Comparison of ENCODE assay signal across 14 cellular contexts in genomic region chr1:172398193-172398592, GRCh38. TPM values are rescaled to one million over a fixed set of nuclear protein-coding genes. Genes with fewer than 3 reads are reported as not detected.
A peak's percentile ranks its signal among the peaks of the same experiment; 100 is the strongest.
DNase-seq lines count a peak whose midpoint lies in the region; ATAC-seq, FAIRE-seq and TF ChIP-seq lines count a peak whose summit lies in the region.
"Had no signal": no experiment of that assay in that cellular context is flagged by ENCODE, and none has a peak within 500 bp of the region (broad histone marks: within the 10 kb centered on the region; RNA-seq: fewer than 3 reads in every experiment).

No MANE protein-coding gene starts in this region.

- no peak overlapping the region for H3K9ac ChIP-seq in IMR-90 (ENCODE audit: low read depth, low read length)
- no peak overlapping the region for H3K9ac ChIP-seq in stomach smooth muscle (ENCODE audit: low read length in 2 of 2)

- intact Hi-C loops in IMR-90 (cut with micrococcal nuclease): loop anchor here (2.0 to 5.0 kb wide), 4 partner anchors 75 to 141 kb away; no protein-coding TSS in a partner anchor

- H3K4me3 ChIP-seq in IMR-90 (ENCODE audit: insufficient read depth, low read depth, low read length) (no peak overlapping the region), stomach smooth muscle (ENCODE audit: low read length in 2 of 2) (no peak overlapping the region)
- H3K4me3 ChIP-seq: HAP-1 had no signal

- TF ChIP-seq CTCF in IMR-90 (conservative IDR thresholded peaks at IDR 0.05; ENCODE audit: low read depth, low read length): no peak

- no peak overlapping the region for H3K56ac ChIP-seq in IMR-90 (ENCODE audit: extremely low read depth, insufficient read depth, low read length)

- H3K14ac ChIP-seq in IMR-90 (replicated peaks; ENCODE audit: low read depth, low read length): no peak overlapping the region

- peak overlapping the region; percentile 29; the same call in 1 of the 2 replicates for H4K5ac ChIP-seq in IMR-90 (ENCODE audit: low read depth, low read length)

- dilution Hi-C loops in IMR-90 (cut with HindIII; ENCODE audit: low sequenced_read_pairs, unreplicated experiment): no loop called here

- TF ChIP-seq POLR2A in IMR-90 (IDR thresholded peaks at IDR 0.05; ENCODE audit: low read depth, low read length): no peak

- H2BK120ac ChIP-seq in IMR-90 (ENCODE audit: low read depth, low read length): peak overlapping the region; percentile 60; the same call in 1 of the 2 replicates

- H3K23ac ChIP-seq in IMR-90 (ENCODE audit: low read depth, low read length): no peak overlapping the region

- H3K9me1 ChIP-seq in IMR-90 (ENCODE audit: insufficient read depth, low read length): no peaks in the 10 kb centered on the region

- H3K36me3 ChIP-seq in IMR-90 (ENCODE audit: control insufficient read depth, insufficient read depth, low read length): no peaks in the 10 kb centered on the region
- H3K36me3 ChIP-seq in stomach smooth muscle (ENCODE audit: control insufficient read depth in 2 of 2, insufficient read depth in 2 of 2, low read length in 2 of 2): no peaks in the 10 kb centered on the region
- H3K36me3 ChIP-seq: HAP-1 had no signal

- H2AK5ac ChIP-seq in IMR-90 (ENCODE audit: low read depth, low read length): no peak overlapping the region

- H3K4me2 ChIP-seq in IMR-90 (ENCODE audit: low read depth, low read length): no peak overlapping the region

- no peak overlapping the region for H4K8ac ChIP-seq in IMR-90 (ENCODE audit: low read depth in 2 of 2, low read length in 2 of 2)

- H3K27ac ChIP-seq in IMR-90 (ENCODE audit: insufficient read depth, low read length): no peak overlapping the region
- peak overlapping the region; percentile 18 for H3K27ac ChIP-seq in stomach smooth muscle (ENCODE audit: low read length)

- peak overlapping the region; percentile 31; the same call in 1 of the 2 replicates for H3K4ac ChIP-seq in IMR-90 (ENCODE audit: low read depth, low read length)

- no peak overlapping the region for H2BK5ac ChIP-seq in IMR-90 (ENCODE audit: low read depth, low read length, poor library complexity, severe bottlenecking)

- no TSS peak for BruUV-seq in IMR-90 (replicated peaks; lab: Mats Ljungman, UMichigan)

- H4K91ac ChIP-seq in IMR-90 (ENCODE audit: insufficient read depth, low read depth, low read length): no peak overlapping the region

- no peaks in the 10 kb centered on the region for H3K27me3 ChIP-seq in IMR-90 (ENCODE audit: control insufficient read depth, insufficient read depth, low read length)
- no peaks in the 10 kb centered on the region for H3K27me3 ChIP-seq in stomach smooth muscle (ENCODE audit: control insufficient read depth in 1 of 2, insufficient read depth in 2 of 2, low read length in 2 of 2)

- H2AK9ac ChIP-seq in IMR-90 (replicated peaks; ENCODE audit: low read depth, low read length, poor library complexity): no peak overlapping the region

- in situ Hi-C loops in IMR-90 (cut with MboI; ENCODE audit: low sequenced_read_pairs): loop anchor here (10.0 kb wide), 1 partner anchor 253 kb away; no protein-coding TSS in a partner anchor

- ATAC-seq in IMR-90 (ENCODE audit: low read depth): no peak

- WGBS in IMR-90 (ENCODE audit: extremely low coverage in 2 of 2, insufficient read length in 1 of 2), 2 experiments: no CpG with 5 or more reads among the region's 2 CpGs

- H4K20me1 ChIP-seq in IMR-90 (ENCODE audit: insufficient read depth, low read length): no peaks in the 10 kb centered on the region

- TF ChIP-seq RAD21 in IMR-90 (IDR thresholded peaks at IDR 0.05; ENCODE audit: low read length): no peak

- no peaks in the 10 kb centered on the region for H3K9me3 ChIP-seq in IMR-90 (ENCODE audit: control insufficient read depth, insufficient read depth, low read length)
- no peaks in the 10 kb centered on the region for H3K9me3 ChIP-seq in stomach smooth muscle (ENCODE audit: control insufficient read depth in 2 of 2, low read length in 2 of 2)
- H3K9me3 ChIP-seq: HAP-1 had no signal

- CTCF ChIA-PET in IMR-90 (lab: Yijun Ruan, JAX): interaction anchor here (1.1 to 1.6 kb wide), 2 partner anchors 253 to 396 kb away, joined by 3 to 4 read pairs; no protein-coding TSS in a partner anchor

- DNase-seq in IMR-90: peak; percentile 18
- peak; percentile 55 for DNase-seq in astrocyte of the hippocampus (ENCODE audit: low read depth, low spot score)
- DNase-seq in iris pigment epithelial cell (ENCODE audit: low read depth): peak; percentile 54
- no peak for DNase-seq in DMS 273 treated with DMSO at 0.1 percent for 48 hours (lab: John Stamatoyannopoulos, UW)
- no peak for DNase-seq in RCC 7860 (ENCODE audit: low spot score)
- no peak for DNase-seq in NK-92 (lab: John Stamatoyannopoulos, UW; ENCODE audit: unreplicated experiment)
- no peak for DNase-seq in HuH-7.5 (ENCODE audit: low spot score)
- DNase-seq: activated naive CD8-positive, alpha-beta T cell treated with anti-CD3 and anti-CD28 coated beads, Interleukin-2, amount 10 ng/mL, durations not matched to agents 7 days and 5 days; DMS79; NCI-H146 had no signal

- FAIRE-seq in RCC 7860 (lab: Jason Lieb, UNC): no peak

- H2BK15ac ChIP-seq in IMR-90 (ENCODE audit: low read depth, low read length): peak overlapping the region; percentile 28; the same call in 1 of the 3 replicates

- no peak overlapping the region for H2AFZ ChIP-seq in IMR-90 (replicated peaks; ENCODE audit: low read length, poor library complexity)

- peaks cover 4% of the 10 kb centered on the region for H3K4me1 ChIP-seq in IMR-90 (ENCODE audit: control insufficient read depth, insufficient read depth, low read length)
- H3K4me1 ChIP-seq in stomach smooth muscle (ENCODE audit: control insufficient read depth, insufficient read depth, low read length): peaks cover 4% of the 10 kb centered on the region
- H3K4me1 ChIP-seq: HAP-1 had no signal

- H3K18ac ChIP-seq in IMR-90 (ENCODE audit: low read depth, low read length): peak overlapping the region; percentile 40

- peak overlapping the region; percentile 57; the same call in 1 of the 2 replicates for H2BK20ac ChIP-seq in IMR-90 (ENCODE audit: low read depth, low read length)

- H3K79me1 ChIP-seq in IMR-90 (ENCODE audit: low read depth in 1 of 2, low read length in 2 of 2): no peaks in the 10 kb centered on the region

- POLR2A ChIA-PET in IMR-90 (lab: Charles Lee; ENCODE audit: unreplicated experiment): no interaction called here

TF ChIP-seq in IMR-90, 13 proteins besides CTCF, POLR2A, EP300 and RAD21:
- TF ChIP-seq MXI1 (IDR thresholded peaks at IDR 0.05; ENCODE audit: borderline replicate concordance, low read depth, low read length): no peak
- no peak for TF ChIP-seq RFX5 (IDR thresholded peaks at IDR 0.05; ENCODE audit: low read depth, low read length)
- no peak for TF ChIP-seq MAFK (IDR thresholded peaks at IDR 0.05; ENCODE audit: low read depth, low read length)
- TF ChIP-seq BHLHE40 (IDR thresholded peaks at IDR 0.05; ENCODE audit: low read depth, low read length): no peak
- no peak for TF ChIP-seq CEBPB (IDR thresholded peaks at IDR 0.05; ENCODE audit: low read depth, low read length)
- no peak for TF ChIP-seq SMC3 (IDR thresholded peaks at IDR 0.05; ENCODE audit: low read depth, low read length)
- no peak for TF ChIP-seq RCOR1 (IDR thresholded peaks at IDR 0.05; ENCODE audit: insufficient replicate concordance, low read length)
- no peak for TF ChIP-seq USF2 (IDR thresholded peaks at IDR 0.05; ENCODE audit: low read depth, low read length)
- no peak for TF ChIP-seq FOS (IDR thresholded peaks at IDR 0.05; ENCODE audit: low read depth, low read length)
- no peak for TF ChIP-seq CHD1 (IDR thresholded peaks at IDR 0.05; ENCODE audit: low read depth, low read length)
- no peak for TF ChIP-seq ELK1 (IDR thresholded peaks at IDR 0.05; ENCODE audit: borderline replicate concordance, low read depth, low read length)
- no peak for TF ChIP-seq MAZ (IDR thresholded peaks at IDR 0.05; ENCODE audit: borderline replicate concordance, low read depth, low read length)
- no peak for TF ChIP-seq NFE2L2 (IDR thresholded peaks at IDR 0.05; ENCODE audit: low read depth, low read length)

RNA-seq across cellular contexts. Expression of gene C1orf105, which starts 22.3 kb away (rescaled TPM):
- not detected in 2 replicates for total RNA-seq in IMR-90 (2012; rRNA removed)
- not detected in 2 replicates for polyA plus RNA-seq in IMR-90 (2012; rRNA removed)
- polyA plus RNA-seq in IMR-90 (2012; cell fraction: cytosol; rRNA removed): not detected in 2 replicates
- not detected in 2 replicates for polyA plus RNA-seq in IMR-90 (2012; cell fraction: nucleus; rRNA removed; ENCODE audit: low replicate concordance)
- total RNA-seq: activated naive CD8-positive, alpha-beta T cell treated with anti-CD3 and anti-CD28 coated beads, Interleukin-2, amount 10 ng/mL, durations not matched to agents 7 days and 5 days; fibroblast of villous mesenchyme; RPMI7951 had no signal

RNA-seq across cellular contexts. Expression of gene PIGC, which starts 45.7 kb away (rescaled TPM):
- 14.9 and 19.4 TPM in 2 replicates for total RNA-seq in IMR-90 (2012; rRNA removed)
- polyA plus RNA-seq in IMR-90 (2012; rRNA removed): 13.2 and 15.8 TPM in 2 replicates
- 7.2 and 7.7 TPM in 2 replicates for polyA plus RNA-seq in IMR-90 (2012; cell fraction: cytosol; rRNA removed)
- polyA plus RNA-seq in IMR-90 (2012; cell fraction: nucleus; rRNA removed; ENCODE audit: low replicate concordance): 2.6 and 13.4 TPM in 2 replicates

Comparison
In these comparisons a context has a peak if more than half of its experiments do, and no peak if none do; other contexts are left out.
1. DNase-seq: peak in IMR-90 (single experiment), astrocyte of the hippocampus (single experiment) and iris pigment epithelial cell (single experiment); none in DMS 273 treated with DMSO at 0.1 percent for 48 hours (single experiment), RCC 7860 (single experiment), NK-92 (single experiment) and HuH-7.5 (single experiment).